Comparison of ENCODE assay signal across 16 cellular contexts in the genomic region with DNA sequence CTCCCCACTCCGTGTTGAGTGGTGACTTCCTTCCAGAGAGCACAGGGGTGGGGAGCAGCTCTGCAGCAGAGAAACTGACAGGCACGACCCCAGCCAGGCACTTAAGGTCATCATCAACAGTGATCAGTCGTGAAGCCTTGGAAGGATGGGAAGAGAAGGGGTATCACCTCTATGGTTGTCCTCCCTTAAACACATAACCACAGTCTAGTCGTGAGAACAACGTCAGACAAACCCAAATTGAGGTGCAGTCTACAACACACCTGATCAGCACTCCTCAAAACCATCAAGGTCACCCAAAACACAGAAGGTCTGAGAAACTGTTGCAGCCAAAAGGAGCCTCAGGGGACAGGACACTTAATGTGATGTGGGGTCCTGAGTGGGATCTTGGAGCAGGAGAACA.
DNase-seq lines count a peak whose midpoint lies in the region; ATAC-seq and TF ChIP-seq lines count a peak whose summit lies in the region.
"Had no signal": no experiment of that assay in that cellular context is flagged by ENCODE, and none has a peak within 500 bp of the region (broad histone marks: within the 10 kb centered on the region; RNA-seq: fewer than 3 reads in every experiment).

No MANE protein-coding gene starts in this region.

- peak overlapping the region; percentile 84 to 95 for H3K27ac Mint-ChIP-seq in natural killer cell
- H3K27ac Mint-ChIP-seq in T-helper 2 cell treated with Interferon-gamma antibody and Interleukin-4, amounts not matched to agents 5 μg/mL and 100 μg/mL, for 36 hours = no peak overlapping the region

- peaks cover 99% of the 10 kb centered on the region for H3K4me1 ChIP-seq in left ventricle myocardium inferior
- H3K4me1 ChIP-seq in colonic mucosa = peaks cover 37% of the 10 kb centered on the region
- H3K4me1 ChIP-seq: Caco-2 had no signal

- H3K4me1 Mint-ChIP-seq in natural killer cell = peaks cover 64 to 85% of the 10 kb centered on the region in 2 donors
- H3K4me1 Mint-ChIP-seq in T-helper 2 cell treated with Interferon-gamma antibody and Interleukin-4, amounts not matched to agents 5 μg/mL and 100 μg/mL, for 36 hours (ENCODE audit: low read depth) = peaks cover 39% of the 10 kb centered on the region

- H3K4me3 Mint-ChIP-seq in natural killer cell = peak overlapping the region; percentile 70
- no peak overlapping the region for H3K4me3 Mint-ChIP-seq in T-helper 2 cell treated with Interferon-gamma antibody and Interleukin-4, amounts not matched to agents 5 μg/mL and 100 μg/mL, for 36 hours
- H3K4me3 Mint-ChIP-seq: activated naive CD8-positive, alpha-beta T cell treated with anti-CD3 and anti-CD28 coated beads for 36 hours; T-helper 1 cell treated with Interleukin-12 subunit alpha and Interleukin-12 subunit beta and Interleukin-4 antibody, amounts not matched to agents 30 μg/mL and 1 μg/mL, for 36 hours had no signal

- H3K4me3 ChIP-seq in left ventricle myocardium inferior (no peak overlapping the region), colonic mucosa (no peak overlapping the region)

- H3K36me3 ChIP-seq in left ventricle myocardium inferior (no peaks in the 10 kb centered on the region), colonic mucosa (no peaks in the 10 kb centered on the region)

- H3K9me3 Mint-ChIP-seq in natural killer cell = no peaks in the 10 kb centered on the region
- no peaks in the 10 kb centered on the region for H3K9me3 Mint-ChIP-seq in T-helper 2 cell treated with Interferon-gamma antibody and Interleukin-4, amounts not matched to agents 5 μg/mL and 100 μg/mL, for 36 hours
- H3K9me3 Mint-ChIP-seq: activated naive CD8-positive, alpha-beta T cell treated with anti-CD3 and anti-CD28 coated beads for 36 hours; T-helper 1 cell treated with Interleukin-12 subunit alpha and Interleukin-12 subunit beta and Interleukin-4 antibody, amounts not matched to agents 30 μg/mL and 1 μg/mL, for 36 hours had no signal

- ATAC-seq in left ventricle myocardium superior = no peak
- ATAC-seq in natural killer cell = peak in 1 of 3 donors; percentile 7
- no peak for ATAC-seq in HG02642 (IDR thresholded peaks at IDR 0.05; ENCODE audit: poor library complexity, unreplicated experiment)

- peak overlapping the region in 1 of 2 donors; percentile 81 for H3K9ac ChIP-seq in colonic mucosa (ENCODE audit: low read depth in 2 of 2, low read length in 2 of 2)

- TF ChIP-seq CTCF in left ventricle myocardium inferior (IDR thresholded peaks at IDR 0.05; ENCODE audit: borderline replicate concordance) = no peak
- TF ChIP-seq CTCF in colonic mucosa (IDR thresholded peaks at IDR 0.05) = no peak
- no peak for TF ChIP-seq CTCF in natural killer cell (IDR thresholded peaks at IDR 0.05)

- intact Hi-C loops in left ventricle myocardium inferior (cut with micrococcal nuclease) = no loop called here
- intact Hi-C loops in left ventricle myocardium superior (cut with micrococcal nuclease) = no loop called here
- intact Hi-C loops in colonic mucosa (cut with DNase I) = no loop called here
- intact Hi-C loops in natural killer cell (cut with micrococcal nuclease) = loop anchor here (1.0 to 10.0 kb wide), 3 partner anchors 9 to 94 kb away; a partner anchor contains a TSS

- no peaks in the 10 kb centered on the region for H3K27me3 Mint-ChIP-seq in natural killer cell (ENCODE audit: low read depth in 2 of 2)
- no peaks in the 10 kb centered on the region for H3K27me3 Mint-ChIP-seq in T-helper 2 cell treated with Interferon-gamma antibody and Interleukin-4, amounts not matched to agents 5 μg/mL and 100 μg/mL, for 36 hours (ENCODE audit: low read depth)
- H3K27me3 Mint-ChIP-seq: activated naive CD8-positive, alpha-beta T cell treated with anti-CD3 and anti-CD28 coated beads for 36 hours had no signal

- H3K9me3 ChIP-seq in left ventricle myocardium inferior (replicated peaks) (no peaks in the 10 kb centered on the region), colonic mucosa (no peaks in the 10 kb centered on the region)
- H3K9me3 ChIP-seq: Caco-2 had no signal

- H3K27ac ChIP-seq in left ventricle myocardium inferior (replicated peaks) (peak overlapping the region; percentile 84), colonic mucosa (peak overlapping the region; percentile 82)

- H3K27me3 ChIP-seq in left ventricle myocardium inferior (ENCODE audit: low read depth) (no peaks in the 10 kb centered on the region), colonic mucosa (no peaks in the 10 kb centered on the region)

- DNase-seq in left ventricle myocardium inferior = no peak
- no peak for DNase-seq in left ventricle myocardium superior
- DNase-seq in colonic mucosa = no peak
- no peak for DNase-seq in natural killer cell
- DNase-seq in T-helper 2 cell treated with Interferon-gamma antibody and Interleukin-4, amounts not matched to agents 5 μg/mL and 100 μg/mL, for 36 hours (ENCODE audit: low spot score) = no peak
- DNase-seq in NCI-H146 treated with DMSO at 0.1 percent for 48 hours (lab: John Stamatoyannopoulos, UW; ENCODE audit: unreplicated experiment) = no peak
- DNase-seq in NCI-H82 treated with DMSO at 0.1 percent for 48 hours (lab: John Stamatoyannopoulos, UW; ENCODE audit: unreplicated experiment) = no peak
- DNase-seq: ACHN; activated naive CD8-positive, alpha-beta T cell treated with anti-CD3 and anti-CD28 coated beads for 36 hours; activated T-cell treated with anti-CD3 and anti-CD28 coated beads for 4 hours; Caco-2; NCI-H1436 treated with DMSO at 0.1 percent for 48 hours; NCI-H2227 treated with DMSO at 0.1 percent for 48 hours; SHP77 had no signal

- H3K36me3 Mint-ChIP-seq in natural killer cell = no peaks in the 10 kb centered on the region
- H3K36me3 Mint-ChIP-seq in T-helper 2 cell treated with Interferon-gamma antibody and Interleukin-4, amounts not matched to agents 5 μg/mL and 100 μg/mL, for 36 hours (ENCODE audit: low read depth) = no peaks in the 10 kb centered on the region
- H3K36me3 Mint-ChIP-seq: activated naive CD8-positive, alpha-beta T cell treated with anti-CD3 and anti-CD28 coated beads for 36 hours had no signal
